In the genomic region with DNA sequence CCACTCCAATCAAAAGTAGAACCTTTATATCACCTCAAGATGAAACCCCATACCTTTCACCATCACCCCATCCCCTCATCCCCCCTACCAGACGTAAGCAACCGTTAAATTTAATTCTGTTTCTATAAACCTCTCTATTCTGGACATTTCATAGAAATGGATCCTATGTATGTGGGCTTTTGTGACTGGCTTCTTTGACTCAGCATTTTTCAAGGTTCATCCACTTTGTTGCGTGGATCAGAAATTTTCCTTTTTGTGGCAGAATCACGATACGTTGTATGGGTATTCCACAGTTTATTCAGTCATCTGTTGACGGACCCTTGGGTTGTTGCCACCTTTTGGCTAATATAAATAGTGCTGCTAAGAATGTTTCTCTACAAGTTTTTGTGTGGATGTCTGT, we compare ENCODE assay signal across 29 cellular contexts.
"Had no signal": no experiment of that assay in that cellular context is flagged by ENCODE, and none has a peak within 500 bp of the region (broad histone marks: within the 10 kb centered on the region; RNA-seq: fewer than 3 reads in every experiment).

No MANE protein-coding gene starts in this region.

- H3K27ac Mint-ChIP-seq: activated CD4-positive, alpha-beta memory T cell treated with anti-CD3 and anti-CD28 coated beads, Interleukin-2, amount 10 ng/mL, durations not matched to agents 7 days and 5 days; activated CD4-positive, alpha-beta T cell treated with anti-CD3 and anti-CD28 coated beads for 36 hours; activated naive CD4-positive, alpha-beta T cell treated with anti-CD3 and anti-CD28 coated beads, Interleukin-2, amount 10 ng/mL, durations not matched to agents 7 days and 5 days; activated naive CD8-positive, alpha-beta T cell treated with anti-CD3 and anti-CD28 coated beads for 36 hours; activated T-helper 17 cell treated with anti-CD3 and anti-CD28 coated beads, Interleukin-2, amount 50 U/mL, for 72 hours; T-helper 17 cell had no signal

- H3K36me3 ChIP-seq: brain microvascular endothelial cell, cardiac muscle cell, MG63 had no signal

- ATAC-seq: activated CD4-positive, alpha-beta T cell treated with anti-CD3 and anti-CD28 coated beads for 36 hours; activated T-helper 17 cell treated with anti-CD3 and anti-CD28 coated beads, Interleukin-2, amount 50 U/mL, for 72 hours; PC-3; T-helper 17 cell had no signal

- H3K4me3 Mint-ChIP-seq: activated CD4-positive, alpha-beta memory T cell treated with anti-CD3 and anti-CD28 coated beads, Interleukin-2, amount 10 ng/mL, durations not matched to agents 7 days and 5 days; activated CD4-positive, alpha-beta T cell treated with anti-CD3 and anti-CD28 coated beads for 36 hours; activated naive CD4-positive, alpha-beta T cell treated with anti-CD3 and anti-CD28 coated beads, Interleukin-2, amount 10 ng/mL, durations not matched to agents 7 days and 5 days; activated naive CD8-positive, alpha-beta T cell treated with anti-CD3 and anti-CD28 coated beads for 36 hours; activated T-helper 17 cell treated with anti-CD3 and anti-CD28 coated beads, Interleukin-2, amount 50 U/mL, for 72 hours; T-helper 17 cell had no signal

- H3K9me3 Mint-ChIP-seq: activated CD4-positive, alpha-beta memory T cell treated with anti-CD3 and anti-CD28 coated beads, Interleukin-2, amount 10 ng/mL, durations not matched to agents 7 days and 5 days; activated naive CD4-positive, alpha-beta T cell treated with anti-CD3 and anti-CD28 coated beads, Interleukin-2, amount 10 ng/mL, durations not matched to agents 7 days and 5 days; activated naive CD8-positive, alpha-beta T cell treated with anti-CD3 and anti-CD28 coated beads for 36 hours; activated T-helper 17 cell treated with anti-CD3 and anti-CD28 coated beads, Interleukin-2, amount 50 U/mL, for 72 hours had no signal

- DNase-seq: activated CD4-positive, alpha-beta memory T cell treated with anti-CD3 and anti-CD28 coated beads, Interleukin-2, amount 10 ng/mL, durations not matched to agents 7 days and 5 days; activated CD4-positive, alpha-beta T cell treated with anti-CD3 and anti-CD28 coated beads for 36 hours; activated CD4-positive, alpha-beta T cell treated with anti-CD3 and anti-CD28 coated beads, Interleukin-2, amount 50 U/mL, for 1 hour; activated gamma-delta T cell; activated naive CD4-positive, alpha-beta T cell treated with anti-CD3 and anti-CD28 coated beads, Interleukin-2, amount 10 ng/mL, durations not matched to agents 7 days and 5 days; activated naive CD8-positive, alpha-beta T cell treated with anti-CD3 and anti-CD28 coated beads for 36 hours; activated T-cell treated with anti-CD3 and anti-CD28 coated beads for 4 hours; activated T-cell treated with anti-CD3 and anti-CD28 coated beads, Interleukin-2, amount 50 U/mL, for 48 hours; brain microvascular endothelial cell; KG1; MG63; MV-4-11; NCI-H1092 treated with DMSO at 0.1 percent for 48 hours; NCI-H1417 treated with DMSO at 0.1 percent for 48 hours; NCI-H1694; NCI-H2029; NCI-H345; NCI-H510A; NCI-H69; NK-92 treated with Interleukin-12 subunit alpha and Interleukin-12 subunit beta, amount 100 ng/mL, for 24 hours; PC-3; SHP77 treated with DMSO at 0.1 percent for 48 hours; T-helper 17 cell; T-helper 9 cell had no signal

- H3K36me3 Mint-ChIP-seq: activated naive CD4-positive, alpha-beta T cell treated with anti-CD3 and anti-CD28 coated beads, Interleukin-2, amount 10 ng/mL, durations not matched to agents 7 days and 5 days; activated naive CD8-positive, alpha-beta T cell treated with anti-CD3 and anti-CD28 coated beads for 36 hours had no signal

- H3K27me3 Mint-ChIP-seq: activated T-helper 17 cell treated with anti-CD3 and anti-CD28 coated beads, Interleukin-2, amount 50 U/mL, for 72 hours had no signal

- H3K27ac ChIP-seq: brain microvascular endothelial cell, cardiac muscle cell, VCaP had no signal

- H3K9me3 ChIP-seq: MG63 had no signal

- H3K4me1 Mint-ChIP-seq: activated CD4-positive, alpha-beta T cell treated with anti-CD3 and anti-CD28 coated beads for 36 hours; activated naive CD4-positive, alpha-beta T cell treated with anti-CD3 and anti-CD28 coated beads, Interleukin-2, amount 10 ng/mL, durations not matched to agents 7 days and 5 days; activated naive CD8-positive, alpha-beta T cell treated with anti-CD3 and anti-CD28 coated beads for 36 hours; activated T-helper 17 cell treated with anti-CD3 and anti-CD28 coated beads, Interleukin-2, amount 50 U/mL, for 72 hours; T-helper 17 cell had no signal

- H3K27me3 ChIP-seq: brain microvascular endothelial cell, cardiac muscle cell, MG63 had no signal

- FAIRE-seq: RCC 7860, TTC549 had no signal

- H3K4me3 ChIP-seq: cardiac muscle cell, MG63 had no signal
